In the genomic region with DNA sequence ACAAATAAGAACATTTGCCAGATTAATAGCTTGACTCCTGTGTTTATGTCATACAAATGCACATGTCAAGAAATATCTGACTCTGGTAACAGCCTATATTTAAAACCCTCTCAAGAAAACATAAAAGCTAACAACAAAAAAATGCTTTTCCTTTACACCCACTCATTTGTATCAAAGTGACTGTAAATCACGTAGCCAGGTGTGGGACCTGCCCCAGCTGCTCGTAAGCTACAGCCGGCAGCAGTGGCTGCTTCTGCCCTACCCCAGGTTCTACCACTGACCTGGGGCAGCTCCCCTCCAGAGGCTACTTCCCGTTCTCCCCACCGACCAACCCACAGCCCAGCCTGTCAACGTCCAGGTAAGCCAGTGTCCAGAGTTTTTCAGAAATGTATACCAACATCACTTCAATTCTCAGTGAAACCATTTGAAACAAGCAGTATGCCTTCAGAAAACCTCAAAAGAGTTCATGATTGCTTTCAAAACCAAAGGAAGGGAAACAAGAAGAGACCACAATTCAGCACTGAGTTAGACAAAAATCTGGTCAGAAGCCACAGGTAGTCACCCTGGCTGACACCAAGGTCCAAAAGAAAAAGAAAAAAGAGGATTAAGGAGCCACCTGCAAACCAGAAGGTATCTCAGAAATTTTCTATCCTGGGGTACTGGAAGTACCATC, we compare ENCODE assay signal across 10 cellular contexts. TPM values are rescaled to one million over a fixed set of nuclear protein-coding genes. Genes with fewer than 3 reads are reported as not detected.
DNase-seq lines count a peak whose midpoint lies in the region; ATAC-seq lines count a peak whose summit lies in the region.
"Had no signal": no experiment of that assay in that cellular context is flagged by ENCODE, and none has a peak within 500 bp of the region (broad histone marks: within the 10 kb centered on the region; RNA-seq: fewer than 3 reads in every experiment).

No MANE protein-coding gene starts in this region.

- peaks cover 28% of the 10 kb centered on the region for H3K36me3 ChIP-seq in HAP-1 (replicated peaks)
- H3K36me3 ChIP-seq: uterus had no signal

- no peaks in the 10 kb centered on the region for H3K9me3 ChIP-seq in HAP-1
- H3K9me3 ChIP-seq: uterus had no signal

- peak overlapping the region; percentile 24 for H3K27ac Mint-ChIP-seq in activated naive CD8-positive, alpha-beta T cell treated with anti-CD3 and anti-CD28 coated beads, Interleukin-2, amount 50 U/mL, for 24 hours

- no peak overlapping the region for H3K4me3 Mint-ChIP-seq in activated naive CD8-positive, alpha-beta T cell treated with anti-CD3 and anti-CD28 coated beads, Interleukin-2, amount 50 U/mL, for 24 hours

- DNase-seq in activated naive CD8-positive, alpha-beta T cell treated with anti-CD3 and anti-CD28 coated beads, Interleukin-2, amount 50 U/mL, for 24 hours: no peak
- DNase-seq in left colon: no peak
- DNase-seq in HAP-1 (ENCODE audit: low spot score in 2 of 2): no peak
- DNase-seq: HCEC 1CT, NCI-H146, uterus had no signal

- no peaks in the 10 kb centered on the region for H3K9me3 Mint-ChIP-seq in activated naive CD8-positive, alpha-beta T cell treated with anti-CD3 and anti-CD28 coated beads, Interleukin-2, amount 50 U/mL, for 24 hours

- peaks cover 35% of the 10 kb centered on the region for H3K36me3 Mint-ChIP-seq in activated naive CD8-positive, alpha-beta T cell treated with anti-CD3 and anti-CD28 coated beads, Interleukin-2, amount 50 U/mL, for 24 hours (ENCODE audit: low read depth)

- H3K27me3 ChIP-seq in HAP-1 (ENCODE audit: low read depth): no peaks in the 10 kb centered on the region
- H3K27me3 ChIP-seq: uterus had no signal

- intact Hi-C loops in left colon (cut with DNase I, micrococcal nuclease): no loop called here

- H3K4me1 ChIP-seq in HAP-1: no peaks in the 10 kb centered on the region
- H3K4me1 ChIP-seq: uterus had no signal

- no peaks in the 10 kb centered on the region for H3K27me3 Mint-ChIP-seq in activated naive CD8-positive, alpha-beta T cell treated with anti-CD3 and anti-CD28 coated beads, Interleukin-2, amount 50 U/mL, for 24 hours

- peaks cover 10% of the 10 kb centered on the region for H3K4me1 Mint-ChIP-seq in activated naive CD8-positive, alpha-beta T cell treated with anti-CD3 and anti-CD28 coated beads, Interleukin-2, amount 50 U/mL, for 24 hours

- in situ Hi-C loops in HAP-1 (cut with MboI; ENCODE audit: low sequenced_read_pairs): no loop called here

- no peak overlapping the region for H3K4me3 ChIP-seq in HAP-1
- H3K4me3 ChIP-seq: uterus had no signal

- ATAC-seq in GM18511 (IDR thresholded peaks at IDR 0.05; ENCODE audit: unreplicated experiment) (peak; percentile 61), GM21390 (IDR thresholded peaks at IDR 0.05; ENCODE audit: unreplicated experiment) (peak; percentile 74), HG03354 (IDR thresholded peaks at IDR 0.05; ENCODE audit: poor library complexity, severe bottlenecking, unreplicated experiment) (peak; percentile 65), left colon (no peak), HG03342 (IDR thresholded peaks at IDR 0.05; ENCODE audit: unreplicated experiment) (no peak)
- ATAC-seq in activated naive CD8-positive, alpha-beta T cell treated with anti-CD3 and anti-CD28 coated beads, Interleukin-2, amount 50 U/mL, for 24 hours: no peak

RNA-seq across cellular contexts. Expression of gene KIDINS220, which starts 40.4 kb away (rescaled TPM):
- 10 to 100 TPM; 46.5 to 48.0 TPM for total RNA-seq in left colon

Comparison
In these comparisons a context has a peak if more than half of its experiments do, and no peak if none do; other contexts are left out.
1. ATAC-seq: peak in GM18511 (single experiment), GM21390 (single experiment) and HG03354 (single experiment); none in activated naive CD8-positive, alpha-beta T cell treated with anti-CD3 and anti-CD28 coated beads, Interleukin-2, amount 50 U/mL, for 24 hours (single experiment), left colon (single experiment) and HG03342 (single experiment).